In genomic region chr7:55343002-55343781, GRCh38 we compare ENCODE assay signal across 1 cellular context.
TF ChIP-seq lines count a peak whose summit lies in the region.

No MANE protein-coding gene starts in this region.

TF ChIP-seq in WTC11, 78 proteins besides CTCF, POLR2A, EP300 and RAD21 (continued from another document):
- TF ChIP-seq, protein P1, sequence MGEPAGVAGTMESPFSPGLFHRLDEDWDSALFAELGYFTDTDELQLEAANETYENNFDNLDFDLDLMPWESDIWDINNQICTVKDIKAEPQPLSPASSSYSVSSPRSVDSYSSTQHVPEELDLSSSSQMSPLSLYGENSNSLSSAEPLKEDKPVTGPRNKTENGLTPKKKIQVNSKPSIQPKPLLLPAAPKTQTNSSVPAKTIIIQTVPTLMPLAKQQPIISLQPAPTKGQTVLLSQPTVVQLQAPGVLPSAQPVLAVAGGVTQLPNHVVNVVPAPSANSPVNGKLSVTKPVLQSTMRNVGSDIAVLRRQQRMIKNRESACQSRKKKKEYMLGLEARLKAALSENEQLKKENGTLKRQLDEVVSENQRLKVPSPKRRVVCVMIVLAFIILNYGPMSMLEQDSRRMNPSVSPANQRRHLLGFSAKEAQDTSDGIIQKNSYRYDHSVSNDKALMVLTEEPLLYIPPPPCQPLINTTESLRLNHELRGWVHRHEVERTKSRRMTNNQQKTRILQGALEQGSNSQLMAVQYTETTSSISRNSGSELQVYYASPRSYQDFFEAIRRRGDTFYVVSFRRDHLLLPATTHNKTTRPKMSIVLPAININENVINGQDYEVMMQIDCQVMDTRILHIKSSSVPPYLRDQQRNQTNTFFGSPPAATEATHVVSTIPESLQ (CRISPR knock-in tag; IDR thresholded peaks at IDR 0.05) = no peak
- TF ChIP-seq ATF2 (CRISPR knock-in tag; IDR thresholded peaks at IDR 0.05; ENCODE audit: borderline replicate concordance, low read depth) = no peak
- no peak for TF ChIP-seq E2F1 (CRISPR knock-in tag; IDR thresholded peaks at IDR 0.05)
- TF ChIP-seq CREB1 (CRISPR knock-in tag; IDR thresholded peaks at IDR 0.05) = no peak
- no peak for TF ChIP-seq SMAD4 (CRISPR knock-in tag; IDR thresholded peaks at IDR 0.05)
- TF ChIP-seq GTF2I (CRISPR knock-in tag; conservative IDR thresholded peaks at IDR 0.05) = no peak
- no peak for TF ChIP-seq ZNF263 (CRISPR knock-in tag; IDR thresholded peaks at IDR 0.05; ENCODE audit: low read depth)
- TF ChIP-seq HMGXB4 (CRISPR knock-in tag; IDR thresholded peaks at IDR 0.05) = no peak
- TF ChIP-seq, protein P2, sequence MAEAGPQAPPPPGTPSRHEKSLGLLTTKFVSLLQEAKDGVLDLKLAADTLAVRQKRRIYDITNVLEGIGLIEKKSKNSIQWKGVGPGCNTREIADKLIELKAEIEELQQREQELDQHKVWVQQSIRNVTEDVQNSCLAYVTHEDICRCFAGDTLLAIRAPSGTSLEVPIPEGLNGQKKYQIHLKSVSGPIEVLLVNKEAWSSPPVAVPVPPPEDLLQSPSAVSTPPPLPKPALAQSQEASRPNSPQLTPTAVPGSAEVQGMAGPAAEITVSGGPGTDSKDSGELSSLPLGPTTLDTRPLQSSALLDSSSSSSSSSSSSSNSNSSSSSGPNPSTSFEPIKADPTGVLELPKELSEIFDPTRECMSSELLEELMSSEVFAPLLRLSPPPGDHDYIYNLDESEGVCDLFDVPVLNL (CRISPR knock-in tag; IDR thresholded peaks at IDR 0.05; ENCODE audit: borderline replicate concordance, low read depth) = no peak
TF ChIP-seq in WTC11: peak in this region for 0.
